Comparison of ENCODE assay signal across 21 cellular contexts in the genomic region with DNA sequence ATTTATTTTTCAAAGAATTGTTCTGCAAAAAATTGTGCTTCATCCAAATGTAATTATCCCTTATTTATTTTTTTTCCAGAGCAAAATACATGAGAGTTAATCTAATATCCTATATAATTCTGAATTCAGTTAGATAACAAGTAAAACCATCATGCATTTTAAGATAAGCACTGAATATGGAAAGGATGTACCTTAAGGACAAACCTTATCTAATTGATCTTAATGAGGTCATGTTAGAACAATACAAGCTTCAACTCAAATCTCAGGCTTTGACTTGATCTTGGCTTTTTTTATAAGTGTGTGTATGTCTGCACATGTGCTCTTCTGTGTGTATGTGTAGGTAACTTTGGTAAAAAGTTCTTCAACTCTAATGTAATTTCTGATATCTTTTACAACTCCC.
"Had no signal": no experiment of that assay in that cellular context is flagged by ENCODE, and none has a peak within 500 bp of the region (broad histone marks: within the 10 kb centered on the region; RNA-seq: fewer than 3 reads in every experiment).

No MANE protein-coding gene starts in this region.

- DNase-seq: MG63, NCI-H1092, NCI-H1105 treated with DMSO at 0.1 percent for 48 hours, NCI-H1417 treated with DMSO at 0.1 percent for 48 hours, NCI-H146, NCI-H1694 treated with DMSO at 0.1 percent for 48 hours, NCI-H1930, NCI-H2081, NCI-H2107, NCI-H2227 treated with DMSO at 0.1 percent for 48 hours, NCI-H524, NCI-H526 treated with DMSO at 0.1 percent for 48 hours, NCI-H774, Peyer's patch, SHP77 treated with DMSO at 0.1 percent for 48 hours, SJCRH30 had no signal

- ATAC-seq: K562, Right ventricle myocardium inferior had no signal

- H3K27ac ChIP-seq: HL-60, KMS-11, Peyer's patch, SJCRH30, SK-N-MC had no signal

- H3K4me3 ChIP-seq: K562, MG63, Peyer's patch, SJCRH30, SK-N-MC had no signal

- H3K36me3 ChIP-seq: MG63, Peyer's patch, SJCRH30 had no signal

- H3K27me3 ChIP-seq: MG63, Peyer's patch, SJCRH30 had no signal

- H3K9me3 ChIP-seq: MG63, Peyer's patch, SJCRH30 had no signal

- H3K4me1 ChIP-seq: Peyer's patch, SJCRH30 had no signal
